ENCODE assay signal across 21 cellular contexts in the genomic region with DNA sequence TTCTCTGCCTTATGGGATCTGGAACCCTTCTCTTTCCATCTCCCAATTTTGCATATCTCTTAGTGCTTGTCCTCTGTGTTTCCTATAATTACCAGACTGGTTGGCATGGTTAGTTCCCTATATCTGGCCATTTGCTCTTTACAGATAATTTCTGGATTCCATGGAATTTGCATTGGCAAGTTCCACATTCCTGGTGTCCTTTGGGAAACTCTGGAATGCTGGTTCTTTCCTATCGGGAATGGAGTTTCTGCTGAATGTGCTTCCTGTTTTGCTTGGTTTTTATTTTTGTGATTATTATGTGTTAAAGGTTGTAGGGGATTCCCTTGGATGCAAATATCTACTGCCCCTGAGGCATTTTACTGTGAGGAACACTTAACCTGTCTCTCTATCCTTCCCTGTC.
"Had no signal": no experiment of that assay in that cellular context is flagged by ENCODE, and none has a peak within 500 bp of the region (broad histone marks: within the 10 kb centered on the region; RNA-seq: fewer than 3 reads in every experiment).

No MANE protein-coding gene starts in this region.

- H3K4me3 ChIP-seq: gastroesophageal sphincter, hepatocyte, neural progenitor cell, stomach had no signal

- ATAC-seq: activated CD4-positive, CD25-positive, alpha-beta regulatory T cell treated with anti-CD3 and anti-CD28 coated beads, Interleukin-2, amount 50 U/mL, for 24 hours; activated CD8-positive, alpha-beta memory T cell treated with anti-CD3 and anti-CD28 coated beads, Interleukin-2, amount 10 ng/mL, durations not matched to agents 7 days and 5 days; activated naive CD4-positive, alpha-beta T cell treated with anti-CD3 and anti-CD28 coated beads, Interleukin-2, amount 50 U/mL, for 72 hours; body of pancreas; esophagus mucosa; gastroesophageal sphincter had no signal

- DNase-seq: activated CD4-positive, alpha-beta T cell treated with anti-CD3 and anti-CD28 coated beads, Interleukin-2, amount 50 U/mL, for 4 hours; activated CD8-positive, alpha-beta memory T cell treated with anti-CD3 and anti-CD28 coated beads, Interleukin-2, amount 10 ng/mL, durations not matched to agents 7 days and 5 days; activated effector memory CD4-positive, alpha-beta T cell treated with anti-CD3 and anti-CD28 coated beads, Interleukin-2, amount 50 U/mL, for 16 hours; activated T-cell treated with anti-CD3 and anti-CD28 coated beads, Interleukin-2, amount 50 U/mL, for 24 hours; amniotic stem cell; body of pancreas; central memory CD4-positive, alpha-beta T cell; endodermal cell; kidney; retina; stimulated activated CD4-positive, alpha-beta T cell treated with anti-CD3 and anti-CD28 coated beads, Interleukin-15, amount 100 ng/mL, for 24 hours; stimulated activated CD4-positive, alpha-beta T cell treated with anti-CD3 and anti-CD28 coated beads, Interleukin-4, amount 100 ng/mL, for 24 hours; stomach had no signal

- H3K27ac ChIP-seq: body of pancreas, gastroesophageal sphincter, hepatocyte, neural progenitor cell, parathyroid adenoma, stomach had no signal

- H3K27me3 ChIP-seq: body of pancreas, gastroesophageal sphincter, hepatocyte, neural progenitor cell, stomach had no signal

- FAIRE-seq: kidney, urothelium cell line had no signal

- H3K4me2 ChIP-seq: hepatocyte, neural progenitor cell had no signal

- H3K36me3 ChIP-seq: gastroesophageal sphincter, neural progenitor cell, stomach had no signal

- H3K79me2 ChIP-seq: hepatocyte, parathyroid adenoma had no signal

- H3K9ac ChIP-seq: neural progenitor cell, parathyroid adenoma had no signal

- H3K9me3 ChIP-seq: body of pancreas, gastroesophageal sphincter, stomach had no signal

- H3K4me1 ChIP-seq: body of pancreas, gastroesophageal sphincter, neural progenitor cell, parathyroid adenoma had no signal

- H2AFZ ChIP-seq: hepatocyte, neural progenitor cell had no signal
